In genomic region chr3:20182206-20182605, GRCh38 we compare ENCODE assay signal across 16 cellular contexts.
"Had no signal": no experiment of that assay in that cellular context is flagged by ENCODE, and none has a peak within 500 bp of the region (broad histone marks: within the 10 kb centered on the region; RNA-seq: fewer than 3 reads in every experiment).

No MANE protein-coding gene starts in this region.

- ATAC-seq: naive thymus-derived CD4-positive, alpha-beta T cell had no signal

- H3K4me3 ChIP-seq: cardiac muscle cell, heart left ventricle, ovary had no signal

- DNase-seq: cerebellar nuclear complex; dermis blood vessel endothelial cell; effector CD4-positive, alpha-beta T cell; endodermal cell; foreskin melanocyte; islet precursor cell; naive thymus-derived CD4-positive, alpha-beta T cell; nephron progenitor cell; ovary; small intestine; stimulated activated CD4-positive, alpha-beta T cell treated with anti-CD3 and anti-CD28 coated beads, Interleukin-12 subunit alpha, Interleukin-12 subunit beta, amount 100 ng/mL, for 4 hours; stimulated activated naive CD4-positive, alpha-beta T cell; trophoblast cell had no signal

- H3K4me3 Mint-ChIP-seq: endodermal cell; naive thymus-derived CD4-positive, alpha-beta T cell; nephron progenitor cell had no signal

- H3K36me3 ChIP-seq: cardiac muscle cell, heart left ventricle, ovary had no signal

- H3K27me3 Mint-ChIP-seq: naive thymus-derived CD4-positive, alpha-beta T cell had no signal

- H3K9me3 Mint-ChIP-seq: endodermal cell; naive thymus-derived CD4-positive, alpha-beta T cell; nephron progenitor cell had no signal

- H3K9me3 ChIP-seq: heart left ventricle, neutrophil, ovary had no signal

- H3K27me3 ChIP-seq: cardiac muscle cell, heart left ventricle, neutrophil, ovary had no signal

- H3K27ac ChIP-seq: cardiac muscle cell, neutrophil, ovary had no signal

- H3K27ac Mint-ChIP-seq: endodermal cell, nephron progenitor cell had no signal

- H3K4me1 Mint-ChIP-seq: nephron progenitor cell had no signal
